20 cellular contexts compared by ENCODE assay signal in genomic region chr6:170207586-170207985, GRCh38.
DNase-seq lines count a peak whose midpoint lies in the region; TF ChIP-seq lines count a peak whose summit lies in the region.
"Had no signal": no experiment of that assay in that cellular context is flagged by ENCODE, and none has a peak within 500 bp of the region (broad histone marks: within the 10 kb centered on the region; RNA-seq: fewer than 3 reads in every experiment).

No MANE protein-coding gene starts in this region.

- TF ChIP-seq CTCF in RWPE1 (conservative IDR thresholded peaks at IDR 0.05; ENCODE audit: low read depth) (no peak), esophagus muscularis mucosa (IDR thresholded peaks at IDR 0.05) (no peak), stomach (IDR thresholded peaks at IDR 0.05) (no peak), sigmoid colon (IDR thresholded peaks at IDR 0.05) (no peak)

- H3K27ac ChIP-seq in RWPE1: peak overlapping the region; percentile 15; the same call in 1 of the 2 replicates
- H3K27ac ChIP-seq in esophagus muscularis mucosa (replicated peaks in 1 of 4): no peak overlapping the region
- H3K27ac ChIP-seq in stomach: no peak overlapping the region
- H3K27ac ChIP-seq in sigmoid colon: no peak overlapping the region
- H3K27ac ChIP-seq: BLaER1, epithelial cell of prostate, parathyroid adenoma, transverse colon had no signal

- H3K27me3 ChIP-seq in esophagus muscularis mucosa: peaks cover 0 to 29% (median 0%) of the 10 kb centered on the region in 4 donors
- peaks cover 0 to 33% (median 5%) of the 10 kb centered on the region in 3 donors for H3K27me3 ChIP-seq in stomach
- H3K27me3 ChIP-seq in sigmoid colon: peaks cover 0 to 13% (median 0%) of the 10 kb centered on the region in 3 donors
- H3K27me3 ChIP-seq: BLaER1, transverse colon had no signal

- H3K36me3 ChIP-seq in esophagus muscularis mucosa (no peaks in the 10 kb centered on the region), stomach (no peaks in the 10 kb centered on the region), sigmoid colon (no peaks in the 10 kb centered on the region)
- H3K36me3 ChIP-seq: BLaER1, HAP-1, transverse colon had no signal

- TF ChIP-seq EP300 in esophagus muscularis mucosa (IDR thresholded peaks at IDR 0.05) (no peak), stomach (IDR thresholded peaks at IDR 0.05) (no peak), sigmoid colon (IDR thresholded peaks at IDR 0.05) (no peak)

- H3K4me3 ChIP-seq in esophagus muscularis mucosa (no peak overlapping the region), stomach (no peak overlapping the region), sigmoid colon (no peak overlapping the region)
- H3K4me3 ChIP-seq: BLaER1, HAP-1, transverse colon had no signal

- 93% methylated on average over 5 of the region's 8 CpGs for WGBS in esophagus muscularis mucosa
- WGBS in stomach, 5 donors: 77 to 84% (median 83%) methylated on average over 8 of the region's 8 CpGs
- WGBS in sigmoid colon, 2 donors: 79 to 90% methylated on average over 8 of the region's 8 CpGs

- DNase-seq in activated gamma-delta T cell treated with Interleukin-2 at 50 U/mL for 16 hours: peak; percentile 1
- DNase-seq in activated gamma-delta T cell (lab: John Stamatoyannopoulos, UW): no peak
- no peak for DNase-seq in RWPE1 (ENCODE audit: low spot score)
- peak; percentile 89 for DNase-seq in esophagus muscularis mucosa (ENCODE audit: extremely low spot score)
- peak; percentile 8 for DNase-seq in stomach
- DNase-seq in NCI-H1105 treated with DMSO at 0.1 percent for 48 hours (lab: John Stamatoyannopoulos, UW): no peak
- no peak for DNase-seq in sigmoid colon
- DNase-seq: activated CD4-positive, CD25-positive, alpha-beta regulatory T cell treated with anti-CD3 and anti-CD28 coated beads, Interleukin-2, amount 50 U/mL, for 72 hours; DMS153; effector CD8-positive, alpha-beta T cell; hippocampal formation; left colon; MM.1S; NCI-H1930; NCI-H345; transverse colon had no signal

- H3K4me1 ChIP-seq in esophagus muscularis mucosa (no peaks in the 10 kb centered on the region), stomach (no peaks in the 10 kb centered on the region), sigmoid colon (no peaks in the 10 kb centered on the region)
- H3K4me1 ChIP-seq: BLaER1, HAP-1, parathyroid adenoma, transverse colon had no signal

- POLR2A ChIA-PET in RWPE1 (lab: Yijun Ruan, JAX; ENCODE audit: low non-redundant PET): no interaction called here

- CTCF ChIA-PET in RWPE1 (lab: Yijun Ruan, JAX): no interaction called here

- intact Hi-C loops in esophagus muscularis mucosa (cut with DNase I) (no loop called here), stomach (cut with DNase I; ENCODE audit: low total_unique reads) (no loop called here), sigmoid colon (cut with DNase I) (no loop called here)

- TF ChIP-seq POLR2A in esophagus muscularis mucosa (IDR thresholded peaks at IDR 0.05; ENCODE audit: low read depth): no peak
- TF ChIP-seq POLR2A in stomach (IDR thresholded peaks at IDR 0.05): no peak
- TF ChIP-seq POLR2A in sigmoid colon (IDR thresholded peaks at IDR 0.05): no peak

- H3K9me3 ChIP-seq in esophagus muscularis mucosa: no peaks in the 10 kb centered on the region
- no peaks in the 10 kb centered on the region for H3K9me3 ChIP-seq in stomach
- H3K9me3 ChIP-seq in sigmoid colon: no peaks in the 10 kb centered on the region
- H3K9me3 ChIP-seq: HAP-1, transverse colon had no signal

Comparison
In these comparisons a context has a peak if more than half of its experiments do, and no peak if none do; other contexts are left out.
1. DNase-seq: peak in activated gamma-delta T cell treated with Interleukin-2 at 50 U/mL for 16 hours (single experiment), esophagus muscularis mucosa (single experiment) and stomach (single experiment); none in activated gamma-delta T cell (single experiment), RWPE1 (single experiment), NCI-H1105 treated with DMSO at 0.1 percent for 48 hours (single experiment) and sigmoid colon (single experiment).